Comparison of ENCODE assay signal across 20 cellular contexts in the genomic region with DNA sequence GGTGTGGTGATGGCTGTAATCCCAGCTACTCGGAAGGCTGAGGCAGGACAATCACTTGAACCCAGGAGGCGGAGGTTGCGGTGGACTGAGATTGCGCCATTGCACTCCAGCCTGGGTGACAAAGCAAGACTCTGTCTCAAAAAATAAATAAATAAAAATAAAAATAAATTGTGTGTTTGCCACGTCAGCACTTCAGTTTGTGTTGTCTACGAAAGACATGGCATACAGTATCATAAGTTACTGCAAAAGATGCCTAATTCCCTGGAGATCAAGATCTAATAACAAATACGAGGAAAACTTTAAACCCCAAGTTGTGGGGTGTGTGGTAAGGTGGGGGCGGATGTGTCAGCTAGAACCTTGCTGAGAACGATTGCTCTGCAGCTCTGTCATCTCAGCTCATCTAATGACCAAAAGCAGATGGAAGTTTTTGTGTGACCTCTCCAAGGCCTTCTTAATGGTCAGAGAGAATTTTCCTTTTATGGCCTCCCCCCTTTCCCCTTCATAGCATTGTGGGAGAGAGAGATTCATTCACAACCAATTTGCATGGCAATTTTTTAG. TPM values are rescaled to one million over a fixed set of nuclear protein-coding genes. Genes with fewer than 3 reads are reported as not detected.
"Had no signal": no experiment of that assay in that cellular context is flagged by ENCODE, and none has a peak within 500 bp of the region (broad histone marks: within the 10 kb centered on the region; RNA-seq: fewer than 3 reads in every experiment).

No MANE protein-coding gene starts in this region.

- H3K27me3 ChIP-seq: upper lobe of left lung had no signal

- ATAC-seq: natural killer cell had no signal

- DNase-seq: activated CD4-positive, alpha-beta memory T cell treated with anti-CD3 and anti-CD28 coated beads for 36 hours; activated CD4-positive, alpha-beta T cell treated with anti-CD3 and anti-CD28 coated beads for 4 hours; activated CD4-positive, CD25-positive, alpha-beta regulatory T cell; activated effector memory CD4-positive, alpha-beta T cell treated with Interleukin-2 at 50 U/mL for 16 hours; activated naive CD4-positive, alpha-beta T cell treated with anti-CD3 and anti-CD28 coated beads for 36 hours; activated T-cell treated with anti-CD3 and anti-CD28 coated beads, Interleukin-2, amount 50 U/mL, for 48 hours; amygdala; cerebellar nuclear complex; cortex of kidney; hippocampal formation; midbrain; natural killer cell; retina; stimulated activated CD4-positive, alpha-beta T cell treated with anti-CD3 and anti-CD28 coated beads, Interleukin-4, amount 100 ng/mL, for 24 hours; stimulated activated naive CD4-positive, alpha-beta T cell treated with Interleukin-2 at 50 U/mL for 16 hours; T-helper 1 cell; T-helper 9 cell; upper lobe of left lung had no signal

- H3K36me3 Mint-ChIP-seq: activated CD4-positive, alpha-beta memory T cell treated with anti-CD3 and anti-CD28 coated beads for 36 hours; natural killer cell had no signal

- H3K4me1 Mint-ChIP-seq: endodermal cell, natural killer cell had no signal

- H3K4me3 Mint-ChIP-seq: activated CD4-positive, alpha-beta memory T cell treated with anti-CD3 and anti-CD28 coated beads for 36 hours; activated naive CD4-positive, alpha-beta T cell treated with anti-CD3 and anti-CD28 coated beads for 36 hours; endodermal cell; natural killer cell had no signal

- H3K27ac ChIP-seq: epithelial cell of prostate, upper lobe of left lung had no signal

- H3K4me3 ChIP-seq: upper lobe of left lung had no signal

- H3K36me3 ChIP-seq: upper lobe of left lung had no signal

- H3K27ac Mint-ChIP-seq: activated CD4-positive, alpha-beta memory T cell treated with anti-CD3 and anti-CD28 coated beads for 36 hours; activated naive CD4-positive, alpha-beta T cell treated with anti-CD3 and anti-CD28 coated beads for 36 hours; endodermal cell; natural killer cell had no signal

RNA-seq across cellular contexts. Expression of a gene that starts 11.3 kb away (rescaled TPM):
- total RNA-seq: natural killer cell had no signal
